In genomic region chr2:86035371-86035882, GRCh38 we compare ENCODE assay signal across 9 cellular contexts.
DNase-seq lines count a peak whose midpoint lies in the region; ATAC-seq and TF ChIP-seq lines count a peak whose summit lies in the region.
"Had no signal": no experiment of that assay in that cellular context is flagged by ENCODE, and none has a peak within 500 bp of the region (broad histone marks: within the 10 kb centered on the region; RNA-seq: fewer than 3 reads in every experiment).

No MANE protein-coding gene starts in this region.

- no peak overlapping the region for H2AFZ ChIP-seq in mesenchymal stem cell (ENCODE audit: low read depth, low read length)

- peaks cover 56% of the 10 kb centered on the region for H3K36me3 Mint-ChIP-seq in activated CD4-positive, alpha-beta T cell treated with anti-CD3 and anti-CD28 coated beads, Interleukin-2, amount 10 ng/mL, durations not matched to agents 7 days and 5 days (ENCODE audit: low read depth)

- DNase-seq in activated CD4-positive, alpha-beta T cell treated with anti-CD3 and anti-CD28 coated beads, Interleukin-2, amount 10 ng/mL, durations not matched to agents 7 days and 5 days: no peak
- DNase-seq in activated CD4-positive, alpha-beta T cell treated with anti-CD3 and anti-CD28 coated beads, Interleukin-2, amount 50 U/mL, for 4 hours: no peak
- DNase-seq in adipocyte (ENCODE audit: low read depth): no peak
- no peak for DNase-seq in mesenchymal stem cell
- no peak for DNase-seq in thyroid gland
- DNase-seq in hippocampal formation (lab: John Stamatoyannopoulos, UW): no peak
- DNase-seq in NCI-H345 treated with DMSO at 0.1 percent for 48 hours (lab: John Stamatoyannopoulos, UW; ENCODE audit: unreplicated experiment): no peak
- DNase-seq: SW 1271 had no signal

- POLR2A ChIA-PET in activated CD4-positive, alpha-beta T cell treated with anti-CD3 and anti-CD28 coated beads, Interleukin-2, amount 10 ng/mL, durations not matched to agents 7 days and 5 days (lab: Charles Lee): no interaction called here

- no peak for TF ChIP-seq POLR2A in thyroid gland (IDR thresholded peaks at IDR 0.05)

- H4K8ac ChIP-seq in mesenchymal stem cell (ENCODE audit: low read length): peak overlapping the region; percentile 83

- H3K4me1 Mint-ChIP-seq in activated CD4-positive, alpha-beta T cell treated with anti-CD3 and anti-CD28 coated beads, Interleukin-2, amount 10 ng/mL, durations not matched to agents 7 days and 5 days: peaks cover 70% of the 10 kb centered on the region

- no peak for TF ChIP-seq CTCF in thyroid gland (IDR thresholded peaks at IDR 0.05)

- H3K4me2 ChIP-seq in mesenchymal stem cell (ENCODE audit: low read length, poor library complexity, severe bottlenecking): no peak overlapping the region

- H3K36me3 ChIP-seq in adipocyte (ENCODE audit: control insufficient read depth, insufficient read depth, low read length, severe bottlenecking): peaks cover 71% of the 10 kb centered on the region
- H3K36me3 ChIP-seq in mesenchymal stem cell (ENCODE audit: control insufficient read depth in 1 of 2, insufficient read depth in 2 of 2, low read depth in 1 of 2, low read length in 2 of 2): peaks cover 62 to 71% of the 10 kb centered on the region in 2 experiments
- H3K36me3 ChIP-seq in thyroid gland: peaks cover 3 to 17% of the 10 kb centered on the region in 2 donors

- H4K91ac ChIP-seq in mesenchymal stem cell (ENCODE audit: low read length): peak overlapping the region; percentile 65

- peaks cover 12% of the 10 kb centered on the region for H3K79me1 ChIP-seq in mesenchymal stem cell (replicated peaks; ENCODE audit: low read length, poor library complexity, severe bottlenecking)

- peak overlapping the region; percentile 65 for H3K4me3 Mint-ChIP-seq in activated CD4-positive, alpha-beta T cell treated with anti-CD3 and anti-CD28 coated beads, Interleukin-2, amount 10 ng/mL, durations not matched to agents 7 days and 5 days

- peaks cover 31% of the 10 kb centered on the region for H3K4me1 ChIP-seq in adipocyte (ENCODE audit: control insufficient read depth, insufficient read depth, low read length)
- H3K4me1 ChIP-seq in mesenchymal stem cell (ENCODE audit: control insufficient read depth, insufficient read depth, low read depth, low read length): peaks cover 38% of the 10 kb centered on the region
- peaks cover 51 to 74% of the 10 kb centered on the region in 2 donors for H3K4me1 ChIP-seq in thyroid gland

- H3K27me3 ChIP-seq in adipocyte (replicated peaks; ENCODE audit: control insufficient read depth, insufficient read depth, low read length): no peaks in the 10 kb centered on the region
- no peaks in the 10 kb centered on the region for H3K27me3 ChIP-seq in mesenchymal stem cell (ENCODE audit: control insufficient read depth in 1 of 2, insufficient read depth in 1 of 2, low read length in 2 of 2)
- no peaks in the 10 kb centered on the region for H3K27me3 ChIP-seq in thyroid gland

- peak overlapping the region; percentile 97 for H2BK120ac ChIP-seq in mesenchymal stem cell (ENCODE audit: low read depth, low read length)

- H3K4me3 ChIP-seq in adipocyte (ENCODE audit: low read length) (no peak overlapping the region), mesenchymal stem cell (ENCODE audit: insufficient read depth in 1 of 2, low read depth in 1 of 2, low read length in 2 of 2) (no peak overlapping the region), thyroid gland (replicated peaks in 1 of 3) (no peak overlapping the region)

- H3K27ac ChIP-seq in mesenchymal stem cell (ENCODE audit: low read length, poor library complexity, severe bottlenecking) (peak overlapping the region; percentile 96), thyroid gland (peak overlapping the region; percentile 99 to 100 (median 100))

- H2AK5ac ChIP-seq in mesenchymal stem cell (ENCODE audit: low read length, severe bottlenecking): peak overlapping the region; percentile 18

- H2BK5ac ChIP-seq in mesenchymal stem cell (ENCODE audit: low read depth, low read length, poor library complexity, severe bottlenecking): no peak overlapping the region

- peak overlapping the region; percentile 99 for H3K27ac Mint-ChIP-seq in activated CD4-positive, alpha-beta T cell treated with anti-CD3 and anti-CD28 coated beads, Interleukin-2, amount 10 ng/mL, durations not matched to agents 7 days and 5 days

- CTCF ChIA-PET in activated CD4-positive, alpha-beta T cell treated with anti-CD3 and anti-CD28 coated beads, Interleukin-2, amount 10 ng/mL, durations not matched to agents 7 days and 5 days (lab: Charles Lee): interaction anchor here (0.7 to 4.1 kb wide), 17 partner anchors 9 to 306 kb away, joined by 3 to 26 read pairs (median 7); partner anchors contain the start of gene ST3GAL5

- peak overlapping the region; percentile 71 for H2BK15ac ChIP-seq in mesenchymal stem cell (ENCODE audit: low read depth, poor library complexity, severe bottlenecking)

- no peaks in the 10 kb centered on the region for H3K9me3 Mint-ChIP-seq in activated CD4-positive, alpha-beta T cell treated with anti-CD3 and anti-CD28 coated beads, Interleukin-2, amount 10 ng/mL, durations not matched to agents 7 days and 5 days

- no peaks in the 10 kb centered on the region for H3K27me3 Mint-ChIP-seq in activated CD4-positive, alpha-beta T cell treated with anti-CD3 and anti-CD28 coated beads, Interleukin-2, amount 10 ng/mL, durations not matched to agents 7 days and 5 days

- peak overlapping the region; percentile 66 to 90 for H2BK12ac ChIP-seq in mesenchymal stem cell (ENCODE audit: low read length in 2 of 2)

- H3K23ac ChIP-seq in mesenchymal stem cell (ENCODE audit: low read length in 2 of 2): peak overlapping the region in 1 of 2 experiments; percentile 27

- ATAC-seq in GM21526 (IDR thresholded peaks at IDR 0.05; ENCODE audit: low FRiP score, unreplicated experiment): no peak

- no peaks in the 10 kb centered on the region for H3K9me3 ChIP-seq in adipocyte (ENCODE audit: control insufficient read depth, low read length)
- H3K9me3 ChIP-seq in mesenchymal stem cell (ENCODE audit: control insufficient read depth, low read length): no peaks in the 10 kb centered on the region
- no peaks in the 10 kb centered on the region for H3K9me3 ChIP-seq in thyroid gland

- WGBS in mesenchymal stem cell: 86% methylated on average over 7 of the region's 7 CpGs
- WGBS in thyroid gland, 2 donors: 84 to 85% methylated on average over 7 of the region's 7 CpGs

- H3K4ac ChIP-seq in mesenchymal stem cell (ENCODE audit: low read depth in 1 of 2, low read length in 2 of 2): peak overlapping the region; percentile 69 to 87

- H3K9ac ChIP-seq in adipocyte (ENCODE audit: low read length) (peak overlapping the region; percentile 74), mesenchymal stem cell (ENCODE audit: low read length) (peak overlapping the region; percentile 84)

- peak overlapping the region; percentile 86 to 90 for H3K18ac ChIP-seq in mesenchymal stem cell (ENCODE audit: low read depth in 1 of 2, low read length in 2 of 2)

- peak overlapping the region in 1 of 2 experiments; percentile 44 for H3K14ac ChIP-seq in mesenchymal stem cell (ENCODE audit: low read length in 2 of 2)

- intact Hi-C loops in thyroid gland (cut with DNase I): no loop called here
